8 cellular contexts compared by ENCODE assay signal in the genomic region with DNA sequence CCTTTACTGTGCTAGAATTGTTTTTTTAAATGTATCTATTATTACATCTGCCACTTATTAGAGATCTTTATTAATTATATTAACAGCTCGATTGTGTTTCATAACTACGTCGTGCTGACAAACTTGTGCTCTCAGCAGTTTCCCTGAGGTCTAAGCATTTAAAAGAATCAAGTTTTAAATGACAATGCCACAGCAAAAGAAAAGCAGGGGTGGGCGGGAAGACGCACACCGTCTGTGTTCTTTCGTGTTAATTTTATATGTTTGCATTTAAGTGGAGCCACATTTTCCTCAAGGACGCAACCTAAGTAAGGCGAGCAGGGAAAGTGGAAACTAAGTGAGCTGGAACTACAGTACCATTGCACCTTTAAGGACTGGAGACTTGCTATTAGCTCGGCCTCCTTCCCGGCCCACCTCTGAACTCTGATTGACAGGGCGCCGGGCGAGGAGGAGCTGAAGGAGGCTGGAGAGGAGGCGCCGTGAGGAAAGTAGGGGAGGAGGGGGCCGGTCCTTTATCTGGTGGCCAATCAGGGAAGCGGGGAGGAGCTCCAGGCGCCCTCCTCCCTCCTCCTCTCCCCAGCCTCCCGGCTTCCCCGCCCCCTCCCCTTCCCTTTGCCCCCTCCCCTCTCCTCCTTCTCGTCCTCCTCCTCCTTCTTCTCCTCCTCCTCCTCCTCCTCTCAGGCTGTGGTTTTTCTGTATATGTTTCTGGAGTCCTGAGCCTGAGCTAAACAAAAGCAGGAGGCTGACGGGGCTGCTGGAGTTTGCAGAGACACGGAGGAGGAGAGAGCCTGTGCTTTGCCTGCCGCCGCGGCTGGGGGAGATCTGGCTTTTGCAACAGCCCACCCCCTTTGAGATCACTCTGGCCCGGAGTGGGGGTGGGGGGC. TPM values are rescaled to one million over a fixed set of nuclear protein-coding genes. Genes with fewer than 3 reads are reported as not detected.
DNase-seq lines count a peak whose midpoint lies in the region; ATAC-seq and TF ChIP-seq lines count a peak whose summit lies in the region.

TSS of gene PBX1 (plus strand) at position 724 of the 881 bp plus-strand sequence.

- intact Hi-C loops in left ventricle myocardium superior (cut with micrococcal nuclease), result no loop called here
- intact Hi-C loops in posterior vena cava (cut with DNase I), result loop anchor here in 1 of 2 donors (5.0 kb wide), 1 partner anchor 996 kb away; no protein-coding TSS in a partner anchor

- H3K4me3 Mint-ChIP-seq in type B pancreatic cell, result peak within 1 kb of the TSS; percentile 95

- TF ChIP-seq CTCF in GM10266 (IDR thresholded peaks at IDR 0.05; ENCODE audit: control insufficient read depth, insufficient read depth, low read depth, missing control alignments) (no peak), type B pancreatic cell (conservative IDR thresholded peaks at IDR 0.05) (no peak)

- ATAC-seq in HG02798 (IDR thresholded peaks at IDR 0.05; ENCODE audit: poor library complexity, unreplicated experiment) (peak; percentile 100), left ventricle myocardium superior (peak; percentile 99)

- peak; percentile 78 for DNase-seq in GM10266 (ENCODE audit: extremely low spot score)
- peak; percentile 95 for DNase-seq in NCI-H1436 treated with DMSO at 0.1 percent for 48 hours (lab: John Stamatoyannopoulos, UW)
- peak; percentile 29 to 70 (median 46) for DNase-seq in T-helper 1 cell
- peak; percentile 37 to 99 (median 96) for DNase-seq in anterior cingulate cortex (lab: John Stamatoyannopoulos, UW)
- peak; percentile 97 for DNase-seq in left ventricle myocardium superior
- peak; percentile 99 for DNase-seq in posterior vena cava (ENCODE audit: low spot score)
- DNase-seq in type B pancreatic cell (ENCODE audit: extremely low spot score, unreplicated experiment), result peak; percentile 96

- H3K27me3 Mint-ChIP-seq in type B pancreatic cell, result no peaks in the 10 kb centered on the region

- peaks cover 18% of the 10 kb centered on the region for H3K4me1 Mint-ChIP-seq in type B pancreatic cell (ENCODE audit: unreplicated experiment)

- H3K9me3 Mint-ChIP-seq in type B pancreatic cell, result no peaks in the 10 kb centered on the region

- H3K36me3 Mint-ChIP-seq in type B pancreatic cell, result peaks cover 17% of the 10 kb centered on the region

- H3K27ac Mint-ChIP-seq in type B pancreatic cell, result peak within 1 kb of the TSS; percentile 89

RNA-seq across cellular contexts. Expression of gene PBX1, which starts in this region (rescaled TPM):
- total RNA-seq in left ventricle myocardium superior, result 69.6 TPM
- 100 to 1,000 TPM in 1 of 2 donors, 10 to 100 TPM in 1; 84.2 to 146 TPM for total RNA-seq in posterior vena cava
- total RNA-seq in type B pancreatic cell (ENCODE audit: low replicate concordance), result 257 and 324 TPM in 2 replicates

Comparison
In these comparisons a context has a peak if more than half of its experiments do, and no peak if none do; other contexts are left out.
1. Peak in every context shown above with its lines: DNase-seq and ATAC-seq.
2. DNase-seq: peak in every context shown above with its lines; median percentile 99 in posterior vena cava; 97 in left ventricle myocardium superior; 96 in anterior cingulate cortex; 96 in type B pancreatic cell; 95 in NCI-H1436 treated with DMSO at 0.1 percent for 48 hours; 78 in GM10266; 46 in T-helper 1 cell.